10 cellular contexts compared by ENCODE assay signal in genomic region chr16:87380403-87380802, GRCh38. TPM values are rescaled to one million over a fixed set of nuclear protein-coding genes. Genes with fewer than 3 reads are reported as not detected.
DNase-seq lines count a peak whose midpoint lies in the region; ATAC-seq and TF ChIP-seq lines count a peak whose summit lies in the region.
"Had no signal": no experiment of that assay in that cellular context is flagged by ENCODE, and none has a peak within 500 bp of the region (broad histone marks: within the 10 kb centered on the region; RNA-seq: fewer than 3 reads in every experiment).

No MANE protein-coding gene starts in this region.

- H3K27ac ChIP-seq in RWPE1 = peak overlapping the region; percentile 29; the same call in 1 of the 2 replicates
- H3K27ac ChIP-seq in fibroblast of lung (ENCODE audit: insufficient read depth, low read length) = no peak overlapping the region
- peak overlapping the region in 4 of 5 donors; percentile 18 to 94 (median 78) for H3K27ac ChIP-seq in stomach

- H3K4me2 ChIP-seq in fibroblast of lung (ENCODE audit: extremely low read depth, insufficient read depth, low read length) = peak overlapping the region; percentile 97

- H3K9ac ChIP-seq in fibroblast of lung (ENCODE audit: insufficient read depth, low read length) = no peak overlapping the region

- H3K36me3 Mint-ChIP-seq in activated CD4-positive, alpha-beta T cell treated with anti-CD3 and anti-CD28 coated beads, Interleukin-2, amount 10 ng/mL, durations not matched to agents 7 days and 5 days (ENCODE audit: low read depth) = peaks cover 15% of the 10 kb centered on the region

- H2AFZ ChIP-seq in fibroblast of lung (ENCODE audit: low read length) = no peak overlapping the region

- H3K9me3 ChIP-seq in fibroblast of lung (ENCODE audit: control insufficient read depth, insufficient read depth, low read depth, low read length) (no peaks in the 10 kb centered on the region), stomach (no peaks in the 10 kb centered on the region)

- H3K4me3 Mint-ChIP-seq in activated CD4-positive, alpha-beta T cell treated with anti-CD3 and anti-CD28 coated beads, Interleukin-2, amount 10 ng/mL, durations not matched to agents 7 days and 5 days = peak overlapping the region; percentile 77

- POLR2A ChIA-PET in activated CD4-positive, alpha-beta T cell treated with anti-CD3 and anti-CD28 coated beads, Interleukin-2, amount 10 ng/mL, durations not matched to agents 7 days and 5 days (lab: Charles Lee) = no interaction called here
- POLR2A ChIA-PET in RWPE1 (lab: Yijun Ruan, JAX; ENCODE audit: low non-redundant PET) = no interaction called here

- WGBS in stomach, 5 donors = 82 to 92% (median 88%) methylated on average over 10 of the region's 10 CpGs

- DNase-seq in activated CD4-positive, alpha-beta T cell treated with anti-CD3 and anti-CD28 coated beads, Interleukin-2, amount 10 ng/mL, durations not matched to agents 7 days and 5 days = no peak
- no peak for DNase-seq in activated CD4-positive, alpha-beta T cell treated with anti-CD3 and anti-CD28 coated beads for 1 hour
- no peak for DNase-seq in RWPE1 (ENCODE audit: low spot score)
- no peak for DNase-seq in fibroblast of lung (ENCODE audit: low read depth in 2 of 2)
- DNase-seq in stomach = no peak
- DNase-seq in stimulated activated naive CD4-positive, alpha-beta T cell treated with Interleukin-2 at 50 U/mL for 16 hours (lab: John Stamatoyannopoulos, UW) = no peak
- no peak for DNase-seq in DMS79 treated with DMSO at 0.1 percent for 48 hours (lab: John Stamatoyannopoulos, UW)
- DNase-seq: activated CD4-positive, CD25-positive, alpha-beta regulatory T cell; NCI-H2081 treated with DMSO at 0.1 percent for 48 hours had no signal

- CTCF ChIA-PET in activated CD4-positive, alpha-beta T cell treated with anti-CD3 and anti-CD28 coated beads, Interleukin-2, amount 10 ng/mL, durations not matched to agents 7 days and 5 days (lab: Charles Lee) = no interaction called here
- CTCF ChIA-PET in RWPE1 (lab: Yijun Ruan, JAX) = interaction anchor here (0.6 to 0.7 kb wide), 2 partner anchors 342 to 668 kb away, joined by 3 to 6 read pairs; no protein-coding TSS in a partner anchor

- TF ChIP-seq CTCF in RWPE1 (conservative IDR thresholded peaks at IDR 0.05; ENCODE audit: low read depth) (no peak), fibroblast of lung (conservative IDR thresholded peaks at IDR 0.05 in 1 of 2, IDR thresholded peaks at IDR 0.05 in 1 of 2; ENCODE audit: low read depth in 1 of 2, low read length in 2 of 2) (no peak), stomach (IDR thresholded peaks at IDR 0.05) (no peak)

- H3K36me3 ChIP-seq in fibroblast of lung (ENCODE audit: control insufficient read depth, insufficient read depth, low read length) (no peaks in the 10 kb centered on the region), stomach (no peaks in the 10 kb centered on the region)

- TF ChIP-seq POLR2A in stomach (IDR thresholded peaks at IDR 0.05) = no peak

- H4K20me1 ChIP-seq in fibroblast of lung (ENCODE audit: control insufficient read depth, extremely low read depth, insufficient read depth, low read length) = no peaks in the 10 kb centered on the region

- peak overlapping the region; percentile 79 for H3K27ac Mint-ChIP-seq in activated CD4-positive, alpha-beta T cell treated with anti-CD3 and anti-CD28 coated beads, Interleukin-2, amount 10 ng/mL, durations not matched to agents 7 days and 5 days

- peak overlapping the region in 2 of 4 experiments; percentile 76 to 77 for H3K4me3 ChIP-seq in fibroblast of lung (replicated peaks in 1 of 4; ENCODE audit: control extremely low read depth in 1 of 4, insufficient read depth in 1 of 4, low read depth in 3 of 4, low read length in 4 of 4)
- H3K4me3 ChIP-seq in stomach = peak overlapping the region in 3 of 4 donors; percentile 63 to 97 (median 74)

- peaks cover 47% of the 10 kb centered on the region for H3K4me1 Mint-ChIP-seq in activated CD4-positive, alpha-beta T cell treated with anti-CD3 and anti-CD28 coated beads, Interleukin-2, amount 10 ng/mL, durations not matched to agents 7 days and 5 days

- peaks cover 2% of the 10 kb centered on the region for H3K27me3 Mint-ChIP-seq in activated CD4-positive, alpha-beta T cell treated with anti-CD3 and anti-CD28 coated beads, Interleukin-2, amount 10 ng/mL, durations not matched to agents 7 days and 5 days

- H3K79me2 ChIP-seq in fibroblast of lung (ENCODE audit: control insufficient read depth, insufficient read depth, low read length) = peaks cover 66% of the 10 kb centered on the region

- H3K27me3 ChIP-seq in fibroblast of lung (ENCODE audit: control insufficient read depth, insufficient read depth, low read length) (no peaks in the 10 kb centered on the region), stomach (no peaks in the 10 kb centered on the region)

- no peaks in the 10 kb centered on the region for H3K9me3 Mint-ChIP-seq in activated CD4-positive, alpha-beta T cell treated with anti-CD3 and anti-CD28 coated beads, Interleukin-2, amount 10 ng/mL, durations not matched to agents 7 days and 5 days

- ATAC-seq in HG03432 (IDR thresholded peaks at IDR 0.05; ENCODE audit: unreplicated experiment) = no peak

- H3K4me1 ChIP-seq in fibroblast of lung (ENCODE audit: control insufficient read depth, extremely low read depth, insufficient read depth, low read length) (peaks cover 10% of the 10 kb centered on the region), stomach (peaks cover 38 to 71% (median 55%) of the 10 kb centered on the region in 4 donors)

- intact Hi-C loops in stomach (cut with DNase I; ENCODE audit: low total_unique reads) = loop anchor here (5.0 kb wide), 1 partner anchor 58 kb away; no protein-coding TSS in a partner anchor

- TF ChIP-seq EP300 in stomach (IDR thresholded peaks at IDR 0.05) = no peak

RNA-seq across cellular contexts. Expression of gene FBXO31, which starts 3.2 kb away (rescaled TPM):
- total RNA-seq in activated CD4-positive, alpha-beta T cell treated with anti-CD3 and anti-CD28 coated beads, Interleukin-2, amount 10 ng/mL, durations not matched to agents 7 days and 5 days = 10 to 100 TPM; 27.4 to 30.6 TPM
- total RNA-seq in fibroblast of lung (38.5 and 40.3 TPM in 2 replicates), stomach (1,000 to 10,000 TPM in 1 of 5 donors, 10 to 100 TPM in 4; 20.9 to 1,171 (median 41.5) TPM)
- polyA plus RNA-seq in fibroblast of lung (13.5 and 17.6 TPM in 2 replicates), stomach (10 to 100 TPM in 1 of 3 donors, 1 to 10 TPM in 2; 6.4 to 11.7 (median 8.2) TPM)
- polyA plus RNA-seq in fibroblast of lung (2012) = 21.9 and 26.4 TPM in 2 replicates
- 43.6 and 55.9 TPM in 2 replicates for polyA minus RNA-seq in fibroblast of lung (ENCODE audit: low replicate concordance)

RNA-seq across cellular contexts. Expression of gene MAP1LC3B, which starts 11.7 kb away (rescaled TPM):
- total RNA-seq in activated CD4-positive, alpha-beta T cell treated with anti-CD3 and anti-CD28 coated beads, Interleukin-2, amount 10 ng/mL, durations not matched to agents 7 days and 5 days = 10 to 100 TPM; 50.5 to 55.4 TPM
- total RNA-seq in fibroblast of lung (28.0 and 41.1 TPM in 2 replicates), stomach (100 to 1,000 TPM in 1 of 5 donors, 10 to 100 TPM in 4; 24.6 to 111 (median 50.1) TPM)
- polyA plus RNA-seq in fibroblast of lung (50.6 and 67.6 TPM in 2 replicates), stomach (10 to 100 TPM; 31.5 to 62.0 (median 50.1) TPM)
- 83.9 and 96.1 TPM in 2 replicates for polyA plus RNA-seq in fibroblast of lung (2012)
- polyA minus RNA-seq in fibroblast of lung (ENCODE audit: low replicate concordance) = 15.3 and 30.1 TPM in 2 replicates
